24 cellular contexts compared by ENCODE assay signal in the genomic region with DNA sequence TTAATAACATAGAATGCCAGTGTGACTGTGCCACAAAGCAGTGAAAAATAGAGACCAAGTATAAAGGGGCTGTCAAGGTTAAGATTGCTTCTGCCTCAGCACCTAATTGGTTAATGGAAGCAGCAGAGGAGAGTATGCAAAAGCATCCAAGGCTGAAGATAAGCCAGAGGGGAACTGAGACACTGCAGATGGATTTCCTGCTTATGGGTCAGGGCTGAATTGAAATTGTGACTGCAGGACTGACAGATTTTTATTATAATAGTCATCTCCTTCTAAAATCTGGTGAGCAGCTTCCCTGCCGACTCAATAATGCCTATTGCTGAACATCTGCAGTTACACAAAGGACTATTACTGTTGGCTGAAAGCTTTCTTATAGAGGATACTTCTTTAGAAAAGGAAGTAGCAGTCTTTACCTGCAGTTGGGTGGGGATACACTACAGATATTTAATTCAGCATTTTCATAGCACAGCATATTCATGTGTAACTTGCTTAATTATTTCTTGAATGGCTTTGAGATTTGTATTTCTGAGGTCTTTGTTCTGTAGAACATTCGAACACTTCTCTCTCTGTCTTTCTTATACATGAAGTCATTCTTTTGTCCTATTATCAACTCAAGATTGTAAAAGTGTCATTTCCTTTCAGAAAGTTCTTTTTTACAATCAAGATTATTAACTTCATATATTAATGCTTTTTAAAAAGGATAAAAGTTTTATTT.
DNase-seq lines count a peak whose midpoint lies in the region; ATAC-seq, FAIRE-seq and TF ChIP-seq lines count a peak whose summit lies in the region.
"Had no signal": no experiment of that assay in that cellular context is flagged by ENCODE, and none has a peak within 500 bp of the region (broad histone marks: within the 10 kb centered on the region; RNA-seq: fewer than 3 reads in every experiment).

No MANE protein-coding gene starts in this region.

- intact Hi-C loops in natural killer cell (cut with micrococcal nuclease): no loop called here
- intact Hi-C loops in OCI-LY7 (cut with micrococcal nuclease; ENCODE audit: unreplicated experiment): no loop called here

- no peaks in the 10 kb centered on the region for H3K4me1 ChIP-seq in astrocyte (ENCODE audit: insufficient read depth, low read length)
- no peaks in the 10 kb centered on the region for H3K4me1 ChIP-seq in OCI-LY7 (ENCODE audit: insufficient read depth, low read length, poor library complexity, severe bottlenecking)
- H3K4me1 ChIP-seq: left lung, upper lobe of left lung had no signal

- H2AFZ ChIP-seq in astrocyte (ENCODE audit: low read depth, low read length) (no peak overlapping the region), OCI-LY7 (ENCODE audit: low read length) (no peak overlapping the region)

- FAIRE-seq in astrocyte (lab: Jason Lieb, UNC): peak; percentile 23

- no peak overlapping the region for H3K9ac ChIP-seq in astrocyte (ENCODE audit: low read length)
- H3K9ac ChIP-seq: neural progenitor cell had no signal

- CTCF ChIA-PET in OCI-LY7 (lab: Charles Lee; ENCODE audit: unreplicated experiment): no interaction called here

- H3K27me3 ChIP-seq in astrocyte (ENCODE audit: insufficient read depth, low read length): no peaks in the 10 kb centered on the region
- H3K27me3 ChIP-seq: left lung, neural progenitor cell, Peyer's patch, upper lobe of left lung had no signal

- ATAC-seq in natural killer cell (no peak), GM18502 (IDR thresholded peaks at IDR 0.05; ENCODE audit: poor library complexity, unreplicated experiment) (no peak)
- no peak for ATAC-seq in natural killer cell treated with Interleukin-12 subunit alpha and Interleukin-12 subunit beta and Interleukin-15 and Interleukin-18, amount 100 ng/mL, for 72 hours
- ATAC-seq: activated CD8-positive, alpha-beta T cell treated with anti-CD3 and anti-CD28 coated beads for 36 hours; HCT116; left lung had no signal

- H3K27ac Mint-ChIP-seq in natural killer cell: peak overlapping the region; percentile 24 to 86
- H3K27ac Mint-ChIP-seq in natural killer cell treated with Interleukin-12 subunit alpha and Interleukin-12 subunit beta and Interleukin-15 and Interleukin-18, amount 100 ng/mL, for 72 hours: no peak overlapping the region
- no peak overlapping the region for H3K27ac Mint-ChIP-seq in astrocyte (ENCODE audit: unreplicated experiment)
- H3K27ac Mint-ChIP-seq: activated CD8-positive, alpha-beta T cell treated with anti-CD3 and anti-CD28 coated beads for 36 hours; neural progenitor cell had no signal

- no peaks in the 10 kb centered on the region for H3K36me3 Mint-ChIP-seq in natural killer cell
- no peaks in the 10 kb centered on the region for H3K36me3 Mint-ChIP-seq in natural killer cell treated with Interleukin-12 subunit alpha and Interleukin-12 subunit beta and Interleukin-15 and Interleukin-18, amount 100 ng/mL, for 72 hours
- H3K36me3 Mint-ChIP-seq in astrocyte (ENCODE audit: low read depth, unreplicated experiment): peaks cover 1% of the 10 kb centered on the region
- H3K36me3 Mint-ChIP-seq: neural progenitor cell had no signal

- DNase-seq in natural killer cell (no peak), astrocyte (ENCODE audit: low read depth) (no peak), iPS-NIHi11 (ENCODE audit: low spot score) (peak; percentile 8), KBM-7 (no peak), OCI-LY7 (ENCODE audit: low spot score) (no peak), NCI-H1105 treated with DMSO at 0.1 percent for 48 hours (lab: John Stamatoyannopoulos, UW) (no peak)
- no peak for DNase-seq in natural killer cell treated with Interleukin-12 subunit alpha and Interleukin-12 subunit beta and Interleukin-15 and Interleukin-18, amount 100 ng/mL, for 72 hours (ENCODE audit: low spot score)
- DNase-seq: activated CD4-positive, CD25-positive, alpha-beta regulatory T cell; activated CD8-positive, alpha-beta T cell treated with anti-CD3 and anti-CD28 coated beads for 36 hours; activated T-cell treated with anti-CD3 and anti-CD28 coated beads, Interleukin-2, amount 50 U/mL, for 1 hour; amniotic stem cell; central memory CD4-positive, alpha-beta T cell; head of caudate nucleus; left lung; NCI-H1092; NCI-H2029 treated with DMSO at 0.1 percent for 48 hours; NCI-H446; NK-92 treated with Interleukin-12 subunit alpha and Interleukin-12 subunit beta, amount 100 ng/mL, for 24 hours; Peyer's patch; stimulated activated CD8-positive, alpha-beta memory T cell treated with anti-CD3 and anti-CD28 coated beads, Interleukin-4, amount 100 ng/mL, for 48 hours; upper lobe of left lung had no signal

- H3K9me3 ChIP-seq in astrocyte (ENCODE audit: insufficient read depth, low read depth, low read length) (no peaks in the 10 kb centered on the region), OCI-LY7 (ENCODE audit: low read length) (no peaks in the 10 kb centered on the region)
- H3K9me3 ChIP-seq: left lung, Peyer's patch, upper lobe of left lung had no signal

- H3K4me2 ChIP-seq in astrocyte (ENCODE audit: low read length) (no peak overlapping the region), OCI-LY7 (ENCODE audit: low read length) (no peak overlapping the region)
- H3K4me2 ChIP-seq: neural progenitor cell had no signal

- in situ Hi-C loops in KBM-7 (cut with MboI; ENCODE audit: low pct_unique_long_range_greater_than_20kb, low sequenced_read_pairs): no loop called here

- no peaks in the 10 kb centered on the region for H3K79me2 ChIP-seq in astrocyte (ENCODE audit: insufficient read depth, low read length)
- no peaks in the 10 kb centered on the region for H3K79me2 ChIP-seq in OCI-LY7 (ENCODE audit: insufficient read depth, low read depth, low read length)

- H3K4me3 ChIP-seq in astrocyte (ENCODE audit: insufficient read depth, low read depth, low read length) (no peak overlapping the region), OCI-LY7 (ENCODE audit: low read depth, low read length, poor library complexity, severe bottlenecking) (no peak overlapping the region)
- H3K4me3 ChIP-seq: left lung, neural progenitor cell, Peyer's patch, upper lobe of left lung had no signal

- H3K27ac ChIP-seq in astrocyte (ENCODE audit: low read depth, low read length) (no peak overlapping the region), OCI-LY7 (ENCODE audit: low read depth, low read length, poor library complexity, severe bottlenecking) (no peak overlapping the region)
- H3K27ac ChIP-seq: left lung, neural progenitor cell, Peyer's patch, upper lobe of left lung had no signal

- H3K9me3 Mint-ChIP-seq in natural killer cell (peaks cover 0 to 2% of the 10 kb centered on the region in 2 donors), astrocyte (ENCODE audit: unreplicated experiment) (peaks cover 1% of the 10 kb centered on the region)
- peaks cover 9% of the 10 kb centered on the region for H3K9me3 Mint-ChIP-seq in natural killer cell treated with Interleukin-12 subunit alpha and Interleukin-12 subunit beta and Interleukin-15 and Interleukin-18, amount 100 ng/mL, for 72 hours
- H3K9me3 Mint-ChIP-seq: activated CD8-positive, alpha-beta T cell treated with anti-CD3 and anti-CD28 coated beads for 36 hours had no signal

- H3K36me3 ChIP-seq in astrocyte (ENCODE audit: insufficient read depth, low read length) (no peaks in the 10 kb centered on the region), OCI-LY7 (ENCODE audit: insufficient read depth, low read length) (no peaks in the 10 kb centered on the region)
- H3K36me3 ChIP-seq: left lung, neural progenitor cell, Peyer's patch, upper lobe of left lung had no signal

- H4K20me1 ChIP-seq in astrocyte (ENCODE audit: insufficient read depth, low read length) (no peaks in the 10 kb centered on the region), OCI-LY7 (ENCODE audit: insufficient read depth, low read length) (no peaks in the 10 kb centered on the region)

- H3K4me1 Mint-ChIP-seq in natural killer cell (peaks cover 22 to 28% of the 10 kb centered on the region in 2 donors), astrocyte (ENCODE audit: low read depth, unreplicated experiment) (peaks cover 2% of the 10 kb centered on the region)
- H3K4me1 Mint-ChIP-seq in natural killer cell treated with Interleukin-12 subunit alpha and Interleukin-12 subunit beta and Interleukin-15 and Interleukin-18, amount 100 ng/mL, for 72 hours (ENCODE audit: low read depth in 2 of 2): peaks cover 13 to 18% of the 10 kb centered on the region in 2 donors

- no peak for TF ChIP-seq CTCF in natural killer cell (IDR thresholded peaks at IDR 0.05)
- no peak for TF ChIP-seq CTCF in astrocyte (IDR thresholded peaks at IDR 0.05; ENCODE audit: insufficient read depth, low read depth, low read length)
- TF ChIP-seq CTCF in OCI-LY7 (conservative IDR thresholded peaks at IDR 0.05; ENCODE audit: low read length): no peak

- no peak overlapping the region for H3K4me3 Mint-ChIP-seq in natural killer cell
- H3K4me3 Mint-ChIP-seq in natural killer cell treated with Interleukin-12 subunit alpha and Interleukin-12 subunit beta and Interleukin-15 and Interleukin-18, amount 100 ng/mL, for 72 hours: no peak overlapping the region
- H3K4me3 Mint-ChIP-seq in astrocyte (ENCODE audit: unreplicated experiment): no peak overlapping the region
- H3K4me3 Mint-ChIP-seq: activated CD8-positive, alpha-beta T cell treated with anti-CD3 and anti-CD28 coated beads for 36 hours; neural progenitor cell had no signal

- no peaks in the 10 kb centered on the region for H3K27me3 Mint-ChIP-seq in natural killer cell (ENCODE audit: low read depth in 2 of 2)
- no peaks in the 10 kb centered on the region for H3K27me3 Mint-ChIP-seq in natural killer cell treated with Interleukin-12 subunit alpha and Interleukin-12 subunit beta and Interleukin-15 and Interleukin-18, amount 100 ng/mL, for 72 hours
- H3K27me3 Mint-ChIP-seq in astrocyte (ENCODE audit: low read depth, unreplicated experiment): no peaks in the 10 kb centered on the region
- H3K27me3 Mint-ChIP-seq: activated CD8-positive, alpha-beta T cell treated with anti-CD3 and anti-CD28 coated beads for 36 hours had no signal

- no peaks in the 10 kb centered on the region for H3K9me2 ChIP-seq in OCI-LY7 (ENCODE audit: insufficient read depth, low read length)

- POLR2A ChIA-PET in OCI-LY7 (lab: Charles Lee): no interaction called here

- no TSS peak for BruUV-seq in OCI-LY7 (replicated peaks; lab: Mats Ljungman, UMichigan)

Comparison
In these comparisons a context has a peak if more than half of its experiments do, and no peak if none do; other contexts are left out.
1. H3K27ac Mint-ChIP-seq: peak in natural killer cell (2 of 2); none in natural killer cell treated with Interleukin-12 subunit alpha and Interleukin-12 subunit beta and Interleukin-15 and Interleukin-18, amount 100 ng/mL, for 72 hours (0 of 2) and astrocyte (single experiment).